8 cellular contexts compared by ENCODE assay signal in the genomic region with DNA sequence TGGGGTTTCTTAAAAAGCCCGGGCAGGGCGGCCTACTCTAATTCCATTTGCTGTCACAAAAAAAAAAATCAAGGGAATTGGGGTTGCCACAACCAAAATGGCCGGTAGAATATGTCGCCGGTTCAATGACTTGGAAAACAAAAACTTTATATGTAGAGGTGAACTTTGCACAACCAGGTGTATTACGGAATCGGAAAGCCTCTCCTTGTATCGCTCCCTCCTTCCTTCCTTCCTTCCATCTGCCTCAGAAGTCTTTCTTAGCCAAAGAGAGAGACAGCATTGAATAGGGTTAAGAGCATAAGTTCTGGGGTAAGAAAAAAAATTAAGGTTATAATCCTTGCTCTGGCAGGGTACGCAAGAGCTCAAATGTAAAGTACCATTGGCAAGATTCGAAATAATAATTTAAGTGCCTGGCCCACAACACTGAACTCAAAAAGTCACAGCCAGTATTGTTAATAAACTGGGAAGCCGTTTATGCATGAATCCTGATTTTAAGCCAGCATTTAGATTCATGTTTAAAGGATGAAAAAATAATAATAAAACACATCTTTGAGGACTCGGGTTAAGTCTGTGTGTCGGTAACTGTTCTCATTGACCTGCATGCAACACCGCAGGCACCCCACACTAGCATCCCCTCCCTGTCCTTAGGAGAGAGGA. TPM values are rescaled to one million over a fixed set of nuclear protein-coding genes. Genes with fewer than 3 reads are reported as not detected.
DNase-seq lines count a peak whose midpoint lies in the region; ATAC-seq, FAIRE-seq and TF ChIP-seq lines count a peak whose summit lies in the region.

No MANE protein-coding gene starts in this region.

- H3K9ac ChIP-seq in HepG2 (ENCODE audit: insufficient read depth, low read depth, low read length), result peak overlapping the region; percentile 90

- ATAC-seq in GM18502 (IDR thresholded peaks at IDR 0.05; ENCODE audit: poor library complexity, unreplicated experiment) (peak; percentile 32), HG03135 (IDR thresholded peaks at IDR 0.05; ENCODE audit: unreplicated experiment) (peak; percentile 29), HepG2 (peak; percentile 10)

- H3K79me2 ChIP-seq in HepG2 (ENCODE audit: insufficient read depth, low read length), result peaks cover 41% of the 10 kb centered on the region

- CTCF ChIA-PET in HepG2 (lab: Yijun Ruan, JAX; ENCODE audit: low intra/inter-chr PET ratio, low total read pairs), result no interaction called here

- no peak for TF ChIP-seq POLR2A in HepG2 (IDR thresholded peaks at IDR 0.05; ENCODE audit: insufficient read depth in 1 of 2, low read depth in 2 of 2, low read length in 2 of 2)

- no peaks in the 10 kb centered on the region for H3K36me3 Mint-ChIP-seq in activated naive CD8-positive, alpha-beta T cell
- peaks cover 5% of the 10 kb centered on the region for H3K36me3 Mint-ChIP-seq in type B pancreatic cell

- TF ChIP-seq CTCF in 22Rv1 (IDR thresholded peaks at IDR 0.05), result no peak
- no peak for TF ChIP-seq CTCF in HepG2 (CRISPR knock-in tag; IDR thresholded peaks at IDR 0.05)
- TF ChIP-seq CTCF in type B pancreatic cell (conservative IDR thresholded peaks at IDR 0.05), result no peak

- peak overlapping the region; percentile 73 to 99 (median 89) for H3K4me3 ChIP-seq in HepG2 (replicated peaks in 1 of 3; ENCODE audit: insufficient read depth in 1 of 3, low read depth in 2 of 3, low read length in 3 of 3)

- peaks cover 57% of the 10 kb centered on the region for H3K4me1 ChIP-seq in HepG2 (ENCODE audit: insufficient read depth, low read length)

- peaks cover 28% of the 10 kb centered on the region for H4K20me1 ChIP-seq in HepG2 (ENCODE audit: insufficient read depth, low read length)

- BruUV-seq in HepG2 (replicated peaks; lab: Mats Ljungman, UMichigan), result TSS peak; percentile 100

- WGBS in HepG2 (ENCODE audit: low lambda C conversion rate), result 29% methylated on average over 14 of the region's 14 CpGs

- H3K27ac ChIP-seq in 22Rv1 (peak overlapping the region; percentile 85), HepG2 (ENCODE audit: extremely low read length, insufficient read depth, low read length) (peak overlapping the region; percentile 81)

- POLR2A ChIA-PET in HepG2 (lab: Yijun Ruan, JAX), result interaction anchor here (0.6 to 2.5 kb wide), 17 partner anchors 10 to 698 kb away, joined by 3 to 26 read pairs (median 5); partner anchors contain the start of gene RFWD3

- TF ChIP-seq EP300 in HepG2 (IDR thresholded peaks at IDR 0.05; ENCODE audit: low read depth in 2 of 2, low read length in 2 of 2), result no peak
- no peak for TF ChIP-seq EP300 in HepG2 (CRISPR knock-in tag; IDR thresholded peaks at IDR 0.05; ENCODE audit: borderline replicate concordance)

- peak overlapping the region; percentile 96 for H3K4me3 Mint-ChIP-seq in activated naive CD8-positive, alpha-beta T cell
- peak overlapping the region; percentile 95 for H3K4me3 Mint-ChIP-seq in type B pancreatic cell

- intact Hi-C loops in HepG2 (cut with micrococcal nuclease; ENCODE audit: unreplicated experiment), result loop anchor here (5.0 to 10.0 kb wide), 3 partner anchors 35 to 133 kb away; no protein-coding TSS in a partner anchor

- H3K9me3 ChIP-seq in HepG2 (ENCODE audit: low read length), result no peaks in the 10 kb centered on the region

- DNase-seq in HepG2 (ENCODE audit: low spot score) (peak; percentile 68), type B pancreatic cell (ENCODE audit: extremely low spot score, unreplicated experiment) (no peak), H4 (ENCODE audit: low spot score) (no peak), NCI-H1694 (lab: John Stamatoyannopoulos, UW) (no peak)

- H3K9me3 Mint-ChIP-seq in activated naive CD8-positive, alpha-beta T cell (ENCODE audit: low read depth), result no peaks in the 10 kb centered on the region
- no peaks in the 10 kb centered on the region for H3K9me3 Mint-ChIP-seq in type B pancreatic cell

- in situ Hi-C loops in HepG2 (cut with HindIII; ENCODE audit: extremely low pct_ligation_motif_present, low pct_unique_long_range_greater_than_20kb), result no loop called here

- no peak for TF ChIP-seq RAD21 in HepG2 (CRISPR knock-in tag; IDR thresholded peaks at IDR 0.05)

- FAIRE-seq in HepG2 (lab: Jason Lieb, UNC), result no peak

- H3K27me3 ChIP-seq in HepG2 (ENCODE audit: control insufficient read depth in 1 of 2, insufficient read depth in 2 of 2, low read length in 2 of 2), result peaks cover 0 to 3% of the 10 kb centered on the region in 2 experiments; a peak in 1 of 5 replicates

- peak overlapping the region; percentile 88 for H3K4me2 ChIP-seq in HepG2 (ENCODE audit: low read depth, low read length)

- peaks cover 55% of the 10 kb centered on the region for H3K4me1 Mint-ChIP-seq in activated naive CD8-positive, alpha-beta T cell (ENCODE audit: low read depth)
- H3K4me1 Mint-ChIP-seq in type B pancreatic cell (ENCODE audit: unreplicated experiment), result peaks cover 28% of the 10 kb centered on the region

- no peaks in the 10 kb centered on the region for H3K27me3 Mint-ChIP-seq in activated naive CD8-positive, alpha-beta T cell
- H3K27me3 Mint-ChIP-seq in type B pancreatic cell, result no peaks in the 10 kb centered on the region

- H3K27ac Mint-ChIP-seq in activated naive CD8-positive, alpha-beta T cell, result peak overlapping the region; percentile 96
- peak overlapping the region; percentile 89 for H3K27ac Mint-ChIP-seq in type B pancreatic cell

- H3K36me3 ChIP-seq in HepG2 (replicated peaks in 1 of 2; ENCODE audit: control insufficient read depth in 1 of 2, insufficient read depth in 2 of 2, low read length in 2 of 2), result no peaks in the 10 kb centered on the region

- H2AFZ ChIP-seq in HepG2 (ENCODE audit: low read length), result peak overlapping the region; percentile 65

TF ChIP-seq in HepG2, 621 proteins besides CTCF, POLR2A, EP300 and RAD21 (continues in another document):
- TF ChIP-seq AKAP8 (CRISPR knock-in tag; IDR thresholded peaks at IDR 0.05) (no peak), RFX3 (CRISPR knock-in tag; IDR thresholded peaks at IDR 0.05) (no peak), ZNF670 (CRISPR knock-in tag; IDR thresholded peaks at IDR 0.05; ENCODE audit: borderline replicate concordance) (no peak), ZNF605 (CRISPR knock-in tag; IDR thresholded peaks at IDR 0.05) (no peak)

RNA-seq across cellular contexts. Expression of gene GLG1, which starts 0.5 kb away (rescaled TPM):
- total RNA-seq in HepG2 (2016; rRNA removed; fragmentation: Illumina TruSeq; extraction: Trizol) (46.1 and 87.7 TPM in 2 replicates), type B pancreatic cell (ENCODE audit: low replicate concordance) (128 and 144 TPM in 2 replicates)
- 26.8 and 36.0 TPM in 2 replicates for total RNA-seq in HepG2 (2016; cell fraction: cytosol; rRNA removed; fragmentation: Illumina TruSeq; extraction: Trizol; ENCODE audit: low read depth)
- total RNA-seq in HepG2 (2016; cell fraction: insoluble cytoplasmic fraction; rRNA removed; fragmentation: Illumina TruSeq; extraction: Trizol), result 38.4 and 88.5 TPM in 2 replicates
- 19.9 and 23.0 TPM in 2 replicates for total RNA-seq in HepG2 (2016; cell fraction: membrane; rRNA removed; fragmentation: Illumina TruSeq; extraction: Trizol)
- 101 and 124 TPM in 2 replicates for total RNA-seq in HepG2 (2016; cell fraction: nucleus; rRNA removed; fragmentation: Illumina TruSeq; extraction: Trizol)
- 128 and 141 TPM in 2 replicates for polyA plus RNA-seq in HepG2 (2011; rRNA removed)
- polyA plus RNA-seq in HepG2 (2011; cell fraction: cytosol; rRNA removed), result 92.4 and 107 TPM in 2 replicates
- 89.7 and 89.9 TPM in 2 replicates for polyA plus RNA-seq in HepG2 (2011; cell fraction: nucleus; rRNA removed)
- polyA plus RNA-seq in HepG2 (2012), result 121 and 125 TPM in 2 replicates
- 3.6 and 3.9 TPM in 2 replicates for polyA plus RNA-seq in HepG2 (2016; cell fraction: cytosol; fragmentation: Illumina TruSeq; extraction: Trizol; ENCODE audit: low read depth)
- polyA plus RNA-seq in HepG2 (2016; cell fraction: insoluble cytoplasmic fraction; fragmentation: Illumina TruSeq; extraction: Trizol; ENCODE audit: low read depth), result 28.4 and 32.8 TPM in 2 replicates
- polyA plus RNA-seq in HepG2 (2016; cell fraction: membrane; fragmentation: Illumina TruSeq; extraction: Trizol; ENCODE audit: low read depth), result 6.2 and 7.9 TPM in 2 replicates
- polyA plus RNA-seq in HepG2 (2016; cell fraction: nucleus; fragmentation: Illumina TruSeq; extraction: Trizol; ENCODE audit: insufficient read depth, low read depth), result 114 and 118 TPM in 2 replicates
- polyA minus RNA-seq in HepG2 (2011; rRNA and poly(A)+ RNA removed; ENCODE audit: low replicate concordance), result 52.8 and 189 TPM in 2 replicates
- polyA minus RNA-seq in HepG2 (2011; cell fraction: cytosol; rRNA and poly(A)+ RNA removed), result 122 and 148 TPM in 2 replicates
- 119 and 159 TPM in 2 replicates for polyA minus RNA-seq in HepG2 (2011; cell fraction: nucleus; rRNA and poly(A)+ RNA removed)
- 80.2 and 81.2 TPM in 2 replicates for total RNA-seq in H4 (2014; rRNA removed; shearing (Covaris generic))

RNA-seq across cellular contexts. Expression of gene RFWD3, which starts 59.2 kb away (rescaled TPM):
- total RNA-seq in HepG2 (2016; rRNA removed; fragmentation: Illumina TruSeq; extraction: Trizol) (62.6 and 87.6 TPM in 2 replicates), type B pancreatic cell (ENCODE audit: low replicate concordance) (35.2 and 51.8 TPM in 2 replicates)
- 19.3 and 20.6 TPM in 2 replicates for total RNA-seq in HepG2 (2016; cell fraction: cytosol; rRNA removed; fragmentation: Illumina TruSeq; extraction: Trizol; ENCODE audit: low read depth)
- total RNA-seq in HepG2 (2016; cell fraction: insoluble cytoplasmic fraction; rRNA removed; fragmentation: Illumina TruSeq; extraction: Trizol), result 60.6 and 87.5 TPM in 2 replicates
- total RNA-seq in HepG2 (2016; cell fraction: membrane; rRNA removed; fragmentation: Illumina TruSeq; extraction: Trizol), result 41.5 and 48.1 TPM in 2 replicates
- 46.9 and 59.2 TPM in 2 replicates for total RNA-seq in HepG2 (2016; cell fraction: nucleus; rRNA removed; fragmentation: Illumina TruSeq; extraction: Trizol)
- 21.3 and 23.4 TPM in 2 replicates for polyA plus RNA-seq in HepG2 (2011; rRNA removed)
- polyA plus RNA-seq in HepG2 (2011; cell fraction: cytosol; rRNA removed), result 16.2 and 18.8 TPM in 2 replicates
- polyA plus RNA-seq in HepG2 (2011; cell fraction: nucleus; rRNA removed), result 18.6 and 22.2 TPM in 2 replicates
- 14.4 and 18.7 TPM in 2 replicates for polyA plus RNA-seq in HepG2 (2012)
- polyA plus RNA-seq in HepG2 (2016; cell fraction: cytosol; fragmentation: Illumina TruSeq; extraction: Trizol; ENCODE audit: low read depth), result 3.8 and 4.2 TPM in 2 replicates
- 57.4 and 60.0 TPM in 2 replicates for polyA plus RNA-seq in HepG2 (2016; cell fraction: insoluble cytoplasmic fraction; fragmentation: Illumina TruSeq; extraction: Trizol; ENCODE audit: low read depth)
- polyA plus RNA-seq in HepG2 (2016; cell fraction: membrane; fragmentation: Illumina TruSeq; extraction: Trizol; ENCODE audit: low read depth), result 12.4 and 12.8 TPM in 2 replicates
- 42.1 and 46.7 TPM in 2 replicates for polyA plus RNA-seq in HepG2 (2016; cell fraction: nucleus; fragmentation: Illumina TruSeq; extraction: Trizol; ENCODE audit: insufficient read depth, low read depth)
- 98.9 and 270 TPM in 2 replicates for polyA minus RNA-seq in HepG2 (2011; rRNA and poly(A)+ RNA removed; ENCODE audit: low replicate concordance)
- 21.9 and 24.1 TPM in 2 replicates for polyA minus RNA-seq in HepG2 (2011; cell fraction: cytosol; rRNA and poly(A)+ RNA removed)
- 55.6 and 62.2 TPM in 2 replicates for polyA minus RNA-seq in HepG2 (2011; cell fraction: nucleus; rRNA and poly(A)+ RNA removed)
- total RNA-seq in H4 (2014; rRNA removed; shearing (Covaris generic)), result 30.8 and 33.8 TPM in 2 replicates
